9 cellular contexts compared by ENCODE assay signal in the genomic region with DNA sequence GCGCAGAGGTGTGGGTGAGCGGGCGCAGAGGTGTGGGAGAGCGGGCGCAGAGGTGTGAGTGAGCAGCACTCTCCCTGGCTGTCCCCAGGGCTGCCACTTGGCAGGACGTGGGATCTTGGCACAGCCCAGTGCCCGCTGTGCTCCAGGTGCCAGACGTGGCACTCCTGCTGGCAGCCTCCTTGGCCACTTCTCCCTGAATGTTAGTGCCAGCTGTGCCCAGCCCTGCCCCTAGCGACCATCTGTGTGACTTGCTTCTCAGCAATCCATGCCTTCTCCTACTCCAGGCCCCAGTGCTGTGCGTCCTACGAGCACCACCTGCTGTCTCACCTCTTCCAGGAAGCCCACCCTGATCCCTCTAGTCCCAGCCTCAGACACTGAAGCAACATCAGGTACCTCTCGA. TPM values are rescaled to one million over a fixed set of nuclear protein-coding genes. Genes with fewer than 3 reads are reported as not detected.
DNase-seq lines count a peak whose midpoint lies in the region; ATAC-seq and TF ChIP-seq lines count a peak whose summit lies in the region.
"Had no signal": no experiment of that assay in that cellular context is flagged by ENCODE, and none has a peak within 500 bp of the region (broad histone marks: within the 10 kb centered on the region; RNA-seq: fewer than 3 reads in every experiment).

No MANE protein-coding gene starts in this region.

- no peak overlapping the region for H2AFZ ChIP-seq in Karpas-422 (ENCODE audit: low read length)

- H3K9me3 ChIP-seq in Karpas-422 (ENCODE audit: low read length): no peaks in the 10 kb centered on the region

- H3K36me3 ChIP-seq in Karpas-422 (ENCODE audit: insufficient read depth, low read length): no peaks in the 10 kb centered on the region

- no peak overlapping the region for H3K4me2 ChIP-seq in Karpas-422 (ENCODE audit: low read depth, low read length, poor library complexity, severe bottlenecking)

- CTCF ChIA-PET in HEK293T (lab: Yijun Ruan, JAX): interaction anchor here (1.0 to 1.6 kb wide), 3 partner anchors 8 to 233 kb away, joined by 3 to 10 read pairs (median 5); no protein-coding TSS in a partner anchor

- no peak overlapping the region for H3K9ac ChIP-seq in Karpas-422 (ENCODE audit: low read length)

- peaks cover 6% of the 10 kb centered on the region; the same call in 1 of the 2 replicates for H4K20me1 ChIP-seq in Karpas-422 (ENCODE audit: insufficient read depth, low read depth, low read length)

- H3K4me3 ChIP-seq in AG10803 (ENCODE audit: low read length): no peak overlapping the region
- H3K4me3 ChIP-seq in Karpas-422 (ENCODE audit: low read length): no peak overlapping the region

- H3K27ac ChIP-seq in Karpas-422 (ENCODE audit: low read length): no peak overlapping the region

- H3K27me3 ChIP-seq in Karpas-422 (ENCODE audit: low read length): no peaks in the 10 kb centered on the region

- H3K9me2 ChIP-seq in Karpas-422 (replicated peaks; ENCODE audit: insufficient read depth, low read length): no peaks in the 10 kb centered on the region

- POLR2A ChIA-PET in HEK293T (lab: Yijun Ruan, JAX): no interaction called here

- intact Hi-C loops in left ventricle myocardium superior (cut with micrococcal nuclease): no loop called here

- H3K4me1 ChIP-seq in Karpas-422 (ENCODE audit: low read length): peaks cover 6% of the 10 kb centered on the region

- peak; percentile 93 for ATAC-seq in left ventricle myocardium superior
- ATAC-seq in HG03520 (IDR thresholded peaks at IDR 0.05; ENCODE audit: unreplicated experiment): no peak
- ATAC-seq in HG02938 (IDR thresholded peaks at IDR 0.05; ENCODE audit: unreplicated experiment): no peak

- TF ChIP-seq CTCF in AG10803 (conservative IDR thresholded peaks at IDR 0.05; ENCODE audit: low read length): peak; percentile 26

- DNase-seq in AG10803 (ENCODE audit: low read depth): peak; percentile 7
- peak; percentile 48 for DNase-seq in Karpas-422
- DNase-seq in RKO (ENCODE audit: low spot score): peak; percentile 54
- peak; percentile 91 for DNase-seq in left ventricle myocardium superior
- no peak for DNase-seq in OCI-M2 (lab: John Stamatoyannopoulos, UW; ENCODE audit: unreplicated experiment)
- no peak for DNase-seq in HEK293T (ENCODE audit: extremely low spot score)
- DNase-seq: stimulated activated CD4-positive, alpha-beta T cell treated with anti-CD3 and anti-CD28 coated beads, Interleukin-2, amount 100 ng/mL, for 48 hours had no signal

- no peaks in the 10 kb centered on the region for H3K79me2 ChIP-seq in Karpas-422 (ENCODE audit: low read length)

TF ChIP-seq in HEK293T, 16 proteins besides CTCF, POLR2A, EP300 and RAD21:
- TF ChIP-seq FOXA1 (IDR thresholded peaks at IDR 0.05) (no peak), L3MBTL2 (conservative IDR thresholded peaks at IDR 0.05) (no peak), SUZ12 (IDR thresholded peaks at IDR 0.05) (no peak), BHLHE40 (IDR thresholded peaks at IDR 0.05; ENCODE audit: borderline replicate concordance) (no peak), FOXK2 (IDR thresholded peaks at IDR 0.05) (no peak), CTBP1 (IDR thresholded peaks at IDR 0.05; ENCODE audit: borderline replicate concordance) (no peak), LEF1 (IDR thresholded peaks at IDR 0.05; ENCODE audit: borderline replicate concordance) (no peak), SP1 (IDR thresholded peaks at IDR 0.05) (no peak), HDGF (IDR thresholded peaks at IDR 0.05; ENCODE audit: borderline replicate concordance) (no peak), TARDBP (IDR thresholded peaks at IDR 0.05) (no peak), FOXM1 (IDR thresholded peaks at IDR 0.05; ENCODE audit: borderline replicate concordance) (no peak), ARNT (IDR thresholded peaks at IDR 0.05) (no peak), ELF4 (IDR thresholded peaks at IDR 0.05) (no peak), NFRKB (IDR thresholded peaks at IDR 0.05) (no peak), ZNF384 (IDR thresholded peaks at IDR 0.05) (no peak)
- TF ChIP-seq, protein P1, sequence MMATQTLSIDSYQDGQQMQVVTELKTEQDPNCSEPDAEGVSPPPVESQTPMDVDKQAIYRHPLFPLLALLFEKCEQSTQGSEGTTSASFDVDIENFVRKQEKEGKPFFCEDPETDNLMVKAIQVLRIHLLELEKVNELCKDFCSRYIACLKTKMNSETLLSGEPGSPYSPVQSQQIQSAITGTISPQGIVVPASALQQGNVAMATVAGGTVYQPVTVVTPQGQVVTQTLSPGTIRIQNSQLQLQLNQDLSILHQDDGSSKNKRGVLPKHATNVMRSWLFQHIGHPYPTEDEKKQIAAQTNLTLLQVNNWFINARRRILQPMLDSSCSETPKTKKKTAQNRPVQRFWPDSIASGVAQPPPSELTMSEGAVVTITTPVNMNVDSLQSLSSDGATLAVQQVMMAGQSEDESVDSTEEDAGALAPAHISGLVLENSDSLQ (IDR thresholded peaks at IDR 0.05): no peak

RNA-seq across cellular contexts. Expression of a gene that starts 30.5 kb away (rescaled TPM):
- total RNA-seq in Karpas-422 (2014; rRNA removed; shearing (Covaris generic); ENCODE audit: low replicate concordance): not detected in 2 replicates
- not detected for total RNA-seq in left ventricle myocardium superior

RNA-seq across cellular contexts. Expression of a gene that starts 41.8 kb away (rescaled TPM):
- total RNA-seq in Karpas-422 (2014; rRNA removed; shearing (Covaris generic); ENCODE audit: low replicate concordance): not detected in 2 replicates
- total RNA-seq in left ventricle myocardium superior: not detected

RNA-seq across cellular contexts. Expression of a gene that starts 49.1 kb away (rescaled TPM):
- total RNA-seq in Karpas-422 (2014; rRNA removed; shearing (Covaris generic); ENCODE audit: low replicate concordance): not detected in 2 replicates
- not detected for total RNA-seq in left ventricle myocardium superior

RNA-seq across cellular contexts. Expression of a gene that starts 54.2 kb away (rescaled TPM):
- not detected in 2 replicates for total RNA-seq in Karpas-422 (2014; rRNA removed; shearing (Covaris generic); ENCODE audit: low replicate concordance)
- total RNA-seq in left ventricle myocardium superior: 2.1 TPM

Comparison
In these comparisons a context has a peak if more than half of its experiments do, and no peak if none do; other contexts are left out.
1. DNase-seq: peak in AG10803 (single experiment), Karpas-422 (single experiment), RKO (single experiment) and left ventricle myocardium superior (single experiment); none in OCI-M2 (single experiment) and HEK293T (single experiment).